In genomic region chr3:138461246-138461645, GRCh38 we compare ENCODE assay signal across 1 cellular context.
TF ChIP-seq lines count a peak whose summit lies in the region.

No MANE protein-coding gene starts in this region.

TF ChIP-seq in SK-N-SH, 30 proteins besides CTCF, POLR2A, EP300 and RAD21 (continued from another document):
- TF ChIP-seq ELF1 (IDR thresholded peaks at IDR 0.05): no peak
- TF ChIP-seq NFIC (IDR thresholded peaks at IDR 0.05; ENCODE audit: borderline replicate concordance): no peak
- TF ChIP-seq RFX5 (IDR thresholded peaks at IDR 0.05; ENCODE audit: low read length): no peak
